24 cellular contexts compared by ENCODE assay signal in the genomic region with DNA sequence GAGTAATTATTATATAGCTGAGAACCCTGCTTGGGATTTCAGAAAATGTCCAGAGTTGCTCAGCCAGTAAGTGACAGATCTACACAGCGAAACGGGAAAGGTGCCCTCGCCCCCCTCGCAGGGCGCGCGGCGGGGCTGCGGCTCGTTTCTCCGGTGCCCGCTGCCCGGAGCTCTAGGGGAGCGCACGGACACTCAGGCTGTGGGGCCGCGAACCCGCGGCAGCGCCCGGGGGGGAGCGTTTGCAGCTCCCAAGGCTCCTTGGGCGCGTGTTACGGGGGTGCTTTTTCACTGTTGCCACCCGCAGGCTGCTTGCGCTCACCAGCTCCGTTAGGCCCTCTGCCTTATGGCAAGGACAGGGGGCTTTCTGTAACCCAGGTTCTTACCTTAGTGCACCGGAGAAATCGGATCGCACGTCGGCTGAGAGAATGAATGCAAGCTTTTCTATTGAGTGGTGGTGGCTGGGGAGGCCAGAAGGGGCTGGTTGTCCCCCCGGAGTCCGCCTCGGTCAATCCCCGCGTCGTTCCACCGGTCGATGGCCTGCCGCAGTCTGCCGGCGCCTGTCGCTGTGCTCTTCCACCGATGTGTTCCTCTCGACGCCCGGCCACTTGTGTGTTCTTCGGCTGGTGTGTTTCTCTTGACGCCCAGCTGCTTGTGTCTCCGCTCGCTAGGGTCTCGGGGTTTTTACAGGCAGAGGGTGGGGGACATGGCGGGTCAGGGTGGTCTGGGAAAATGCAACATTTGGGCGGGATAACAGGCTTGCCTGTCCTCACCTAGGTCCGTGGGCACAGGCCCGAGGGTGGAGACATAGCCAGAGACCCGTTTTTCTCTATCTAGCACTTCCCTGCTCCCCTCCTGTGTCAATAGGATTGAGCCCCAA.
DNase-seq lines count a peak whose midpoint lies in the region; ATAC-seq, FAIRE-seq and TF ChIP-seq lines count a peak whose summit lies in the region.
"Had no signal": no experiment of that assay in that cellular context is flagged by ENCODE, and none has a peak within 500 bp of the region (broad histone marks: within the 10 kb centered on the region; RNA-seq: fewer than 3 reads in every experiment).

No MANE protein-coding gene starts in this region.

- no peak overlapping the region for H3K27ac Mint-ChIP-seq in CD14-positive monocyte
- H3K27ac Mint-ChIP-seq in astrocyte (ENCODE audit: unreplicated experiment): peak overlapping the region; percentile 47
- H3K27ac Mint-ChIP-seq in nephron progenitor cell: peak overlapping the region; percentile 18
- H3K27ac Mint-ChIP-seq: B cell; CD4-positive, alpha-beta T cell; H9; HFFc6 had no signal

- H3K4me1 Mint-ChIP-seq in CD14-positive monocyte (no peaks in the 10 kb centered on the region), astrocyte (ENCODE audit: low read depth, unreplicated experiment) (peaks cover 15% of the 10 kb centered on the region), nephron progenitor cell (peaks cover 6% of the 10 kb centered on the region)
- H3K4me1 Mint-ChIP-seq: B cell had no signal

- in situ Hi-C loops in G401 (cut with HindIII; ENCODE audit: low sequenced_read_pairs) (no loop called here), HAP-1 (cut with MboI; ENCODE audit: low sequenced_read_pairs) (no loop called here)

- TF ChIP-seq CTCF in CD14-positive monocyte (IDR thresholded peaks at IDR 0.05) (no peak), astrocyte (IDR thresholded peaks at IDR 0.05; ENCODE audit: insufficient read depth, low read depth, low read length) (no peak), nephron progenitor cell (IDR thresholded peaks at IDR 0.05) (no peak)

- H4K20me1 ChIP-seq in astrocyte (ENCODE audit: insufficient read depth, low read length): no peaks in the 10 kb centered on the region
- H4K20me1 ChIP-seq: BLaER1 had no signal

- FAIRE-seq in astrocyte (lab: Jason Lieb, UNC): no peak
- FAIRE-seq: A204.1, D721Med, GM12891, H1 had no signal

- H3K27me3 Mint-ChIP-seq in CD14-positive monocyte (ENCODE audit: low read depth in 3 of 3) (peaks cover 0 to 2% (median 0%) of the 10 kb centered on the region in 3 donors), astrocyte (ENCODE audit: low read depth, unreplicated experiment) (no peaks in the 10 kb centered on the region), nephron progenitor cell (ENCODE audit: low read depth, poor library complexity) (no peaks in the 10 kb centered on the region)
- H3K27me3 Mint-ChIP-seq: B cell; CD4-positive, alpha-beta T cell had no signal

- no peaks in the 10 kb centered on the region for H3K9me3 ChIP-seq in astrocyte (ENCODE audit: insufficient read depth, low read depth, low read length)
- H3K9me3 ChIP-seq in HAP-1: no peaks in the 10 kb centered on the region
- H3K9me3 ChIP-seq: Caco-2 had no signal

- H3K9ac ChIP-seq in astrocyte (ENCODE audit: low read length): no peak overlapping the region
- H3K9ac ChIP-seq: BLaER1 had no signal

- DNase-seq in CD14-positive monocyte (ENCODE audit: low spot score) (peak; percentile 42), H7 (peak; percentile 6), astrocyte (ENCODE audit: low read depth) (no peak), nephron progenitor cell (no peak), G401 (ENCODE audit: low spot score) (no peak), HAP-1 (ENCODE audit: low spot score in 2 of 2) (no peak)
- no peak for DNase-seq in activated effector memory CD4-positive, alpha-beta T cell treated with anti-CD3 and anti-CD28 coated beads, Interleukin-2, amount 50 U/mL, for 16 hours
- DNase-seq: Caco-2; CD4-positive, alpha-beta T cell; DMS 273 treated with DMSO at 0.1 percent for 48 hours; DMS79; EL; GF-D8; H9; HFFc6 had no signal

- H3K79me2 ChIP-seq in astrocyte (ENCODE audit: insufficient read depth, low read length): no peaks in the 10 kb centered on the region

- H3K4me2 ChIP-seq in astrocyte (ENCODE audit: low read length): no peak overlapping the region
- H3K4me2 ChIP-seq: BLaER1 had no signal

- no peaks in the 10 kb centered on the region for H3K4me1 ChIP-seq in astrocyte (ENCODE audit: insufficient read depth, low read length)
- H3K4me1 ChIP-seq in HAP-1: no peaks in the 10 kb centered on the region
- H3K4me1 ChIP-seq: Caco-2 had no signal

- H2AFZ ChIP-seq in astrocyte (ENCODE audit: low read depth, low read length): no peak overlapping the region

- intact Hi-C loops in CD14-positive monocyte (cut with micrococcal nuclease): no loop called here

- H3K27me3 ChIP-seq in H7 (ENCODE audit: control insufficient read depth, insufficient read depth, low read length) (no peaks in the 10 kb centered on the region), astrocyte (ENCODE audit: insufficient read depth, low read length) (no peaks in the 10 kb centered on the region), HAP-1 (ENCODE audit: low read depth) (no peaks in the 10 kb centered on the region)
- H3K27me3 ChIP-seq: BLaER1 had no signal

- no peak overlapping the region for H3K4me3 ChIP-seq in H7 (ENCODE audit: insufficient read depth, low read depth, low read length)
- H3K4me3 ChIP-seq in astrocyte (ENCODE audit: insufficient read depth, low read depth, low read length): no peak overlapping the region
- H3K4me3 ChIP-seq in HAP-1: no peak overlapping the region
- H3K4me3 ChIP-seq: BLaER1 had no signal

- H3K36me3 ChIP-seq in H7 (replicated peaks; ENCODE audit: control insufficient read depth, insufficient read depth, low read length) (no peaks in the 10 kb centered on the region), astrocyte (ENCODE audit: insufficient read depth, low read length) (no peaks in the 10 kb centered on the region), HAP-1 (replicated peaks) (no peaks in the 10 kb centered on the region)
- H3K36me3 ChIP-seq: BLaER1 had no signal

- H3K36me3 Mint-ChIP-seq in CD14-positive monocyte: no peaks in the 10 kb centered on the region
- no peaks in the 10 kb centered on the region for H3K36me3 Mint-ChIP-seq in astrocyte (ENCODE audit: low read depth, unreplicated experiment)
- peaks cover 12% of the 10 kb centered on the region for H3K36me3 Mint-ChIP-seq in nephron progenitor cell (ENCODE audit: low read depth)

- ATAC-seq in GM18502 (IDR thresholded peaks at IDR 0.05; ENCODE audit: poor library complexity, unreplicated experiment): no peak

- H3K4me3 Mint-ChIP-seq in CD14-positive monocyte: no peak overlapping the region
- no peak overlapping the region for H3K4me3 Mint-ChIP-seq in astrocyte (ENCODE audit: unreplicated experiment)
- H3K4me3 Mint-ChIP-seq in nephron progenitor cell: no peak overlapping the region
- H3K4me3 Mint-ChIP-seq: B cell; CD4-positive, alpha-beta T cell; H9; HFFc6 had no signal

- peaks cover 6 to 21% (median 12%) of the 10 kb centered on the region in 7 donors for H3K9me3 Mint-ChIP-seq in CD14-positive monocyte
- no peaks in the 10 kb centered on the region for H3K9me3 Mint-ChIP-seq in astrocyte (ENCODE audit: unreplicated experiment)
- peaks cover 13% of the 10 kb centered on the region for H3K9me3 Mint-ChIP-seq in nephron progenitor cell

- no peak overlapping the region for H3K27ac ChIP-seq in astrocyte (ENCODE audit: low read depth, low read length)
- H3K27ac ChIP-seq: 22Rv1, BLaER1, C4-2B had no signal

Comparison
In these comparisons a context has a peak if more than half of its experiments do, and no peak if none do; other contexts are left out.
1. DNase-seq: peak in CD14-positive monocyte (single experiment) and H7 (single experiment); none in astrocyte (single experiment), nephron progenitor cell (single experiment), G401 (single experiment), activated effector memory CD4-positive, alpha-beta T cell treated with anti-CD3 and anti-CD28 coated beads, Interleukin-2, amount 50 U/mL, for 16 hours (single experiment) and HAP-1 (0 of 2).
2. H3K27ac Mint-ChIP-seq: peak in astrocyte (single experiment) and nephron progenitor cell (single experiment); none in CD14-positive monocyte (0 of 7).